Comparison of ENCODE assay signal across 20 cellular contexts in the genomic region with DNA sequence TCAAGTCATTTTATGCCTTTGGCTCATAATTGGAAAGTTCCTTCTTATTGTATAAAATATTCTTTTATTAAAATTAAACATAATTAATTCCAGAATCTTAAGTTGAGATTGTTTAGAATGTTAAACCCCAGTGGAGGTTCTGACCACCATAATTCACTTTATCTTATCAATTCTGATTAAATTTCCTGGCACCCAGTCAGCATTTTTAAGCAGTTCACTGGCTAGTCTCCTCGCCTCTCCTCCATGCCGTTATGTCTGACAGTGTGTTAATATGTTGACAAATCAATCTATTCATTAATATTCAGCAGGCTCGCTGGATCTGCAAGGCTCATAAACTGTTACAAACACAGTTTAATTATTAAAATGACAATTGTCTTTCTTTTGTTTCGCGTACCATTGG.
"Had no signal": no experiment of that assay in that cellular context is flagged by ENCODE, and none has a peak within 500 bp of the region (broad histone marks: within the 10 kb centered on the region; RNA-seq: fewer than 3 reads in every experiment).

No MANE protein-coding gene starts in this region.

- H3K9me3 ChIP-seq: esophagus squamous epithelium, heart right ventricle, pancreas, psoas muscle, right atrium auricular region had no signal

- H3K27me3 ChIP-seq: esophagus squamous epithelium, heart right ventricle, pancreas, right atrium auricular region had no signal

- H3K4me1 ChIP-seq: psoas muscle, right atrium auricular region had no signal

- H3K27ac ChIP-seq: esophagus squamous epithelium, heart right ventricle, pancreas, psoas muscle had no signal

- H3K36me3 ChIP-seq: esophagus squamous epithelium, heart right ventricle, pancreas, right atrium auricular region had no signal

- H3K4me3 ChIP-seq: coronary artery, esophagus squamous epithelium, heart right ventricle, pancreas, psoas muscle, right atrium auricular region had no signal

- ATAC-seq: activated CD8-positive, alpha-beta T cell treated with anti-CD3 and anti-CD28 coated beads, Interleukin-2, amount 10 ng/mL, durations not matched to agents 7 days and 5 days; activated naive CD4-positive, alpha-beta T cell treated with anti-CD3 and anti-CD28 coated beads, Interleukin-2, amount 50 U/mL, for 72 hours; activated T-helper 17 cell treated with anti-CD3 and anti-CD28 coated beads, Interleukin-2, amount 50 U/mL, for 72 hours; heart right ventricle; pancreas; psoas muscle; stimulated activated naive CD8-positive, alpha-beta T cell treated with anti-CD3 and anti-CD28 coated beads, Interleukin-15, Interleukin-2, amounts not matched to agents 100 U/mL and 50 U/mL, for 24 hours; T-cell had no signal

- DNase-seq: activated CD4-positive, alpha-beta T cell treated with anti-CD3 and anti-CD28 coated beads for 1 hour; activated CD4-positive, alpha-beta T cell treated with anti-CD3 and anti-CD28 coated beads, Interleukin-2, amount 50 U/mL, for 1 hour; activated CD8-positive, alpha-beta T cell treated with anti-CD3 and anti-CD28 coated beads, Interleukin-2, amount 10 ng/mL, durations not matched to agents 7 days and 5 days; amniotic stem cell; endodermal cell; esophagus squamous epithelium; foreskin fibroblast; heart right ventricle; kidney; mammary epithelial cell; pancreas; psoas muscle; stimulated activated CD4-positive, alpha-beta T cell treated with anti-CD3 and anti-CD28 coated beads, Interleukin-12 subunit alpha, Interleukin-12 subunit beta, amount 100 ng/mL, for 4 hours; stimulated activated CD4-positive, alpha-beta T cell treated with anti-CD3 and anti-CD28 coated beads, Interleukin-4, amount 100 ng/mL, for 4 hours; stimulated activated naive CD8-positive, alpha-beta T cell treated with anti-CD3 and anti-CD28 coated beads, Interleukin-15, Interleukin-2, amounts not matched to agents 100 U/mL and 50 U/mL, for 24 hours; T-cell had no signal
